ENCODE assay signal across 21 cellular contexts in genomic region chr1:200983035-200983561, GRCh38. TPM values are rescaled to one million over a fixed set of nuclear protein-coding genes. Genes with fewer than 3 reads are reported as not detected.
DNase-seq lines count a peak whose midpoint lies in the region; ATAC-seq, FAIRE-seq and TF ChIP-seq lines count a peak whose summit lies in the region.
"Had no signal": no experiment of that assay in that cellular context is flagged by ENCODE, and none has a peak within 500 bp of the region (broad histone marks: within the 10 kb centered on the region; RNA-seq: fewer than 3 reads in every experiment).

No MANE protein-coding gene starts in this region.

- no peak for TF ChIP-seq RAD21 in H1 (IDR thresholded peaks at IDR 0.05 in 1 of 2, conservative IDR thresholded peaks at IDR 0.05 in 1 of 2; ENCODE audit: low read depth in 2 of 2, low read length in 2 of 2)

- H3K9ac ChIP-seq in H1 (replicated peaks in 1 of 4; ENCODE audit: extremely low read depth in 1 of 4, low read depth in 3 of 4, low read length in 3 of 4) (no peak overlapping the region), trophoblast cell (ENCODE audit: low read length) (no peak overlapping the region)
- H3K9ac ChIP-seq: BLaER1 treated with 17β-estradiol and CSF1 and Interleukin-3, amounts not matched to agents 10 nM and 100 nM; GM23248 had no signal

- TF ChIP-seq EP300 in H1 (IDR thresholded peaks at IDR 0.05; ENCODE audit: borderline replicate concordance in 1 of 2, low read depth in 2 of 2, low read length in 2 of 2) = no peak

- H2BK20ac ChIP-seq in H1 (ENCODE audit: low read length) = no peak overlapping the region

- H3K23ac ChIP-seq in H1 (ENCODE audit: insufficient read length) = no peak overlapping the region
- H3K23ac ChIP-seq in trophoblast cell (ENCODE audit: low read length) = no peak overlapping the region

- H4K12ac ChIP-seq in trophoblast cell (ENCODE audit: low read depth, low read length) = no peak overlapping the region

- no peak for TF ChIP-seq POLR2A in H1 (IDR thresholded peaks at IDR 0.05; ENCODE audit: control extremely low read depth in 1 of 2, low read depth in 2 of 2, low read length in 2 of 2)

- 0 out of 2 replicates have a peak overlapping the region, but pooled peaks have one; percentile 2 for H4K8ac ChIP-seq in H1 (ENCODE audit: extremely low read depth, insufficient read depth, low read length)
- H4K8ac ChIP-seq in trophoblast cell (ENCODE audit: low read depth, low read length) = no peak overlapping the region

- H4K20me1 ChIP-seq in H1 (replicated peaks in 1 of 2; ENCODE audit: control insufficient read depth in 1 of 2, insufficient read depth in 2 of 2, low read length in 2 of 2) = peaks cover 0 to 2% of the 10 kb centered on the region in 2 experiments

- no peak overlapping the region for H3K4ac ChIP-seq in H1 (replicated peaks; ENCODE audit: insufficient read length, low read depth, low read length)
- H3K4ac ChIP-seq in trophoblast cell (ENCODE audit: low read depth, low read length) = no peak overlapping the region

- POLR2A ChIA-PET in HEK293 (lab: Yijun Ruan, JAX) (no interaction called here), H1 (lab: Charles Lee; ENCODE audit: partially characterized antibody) (interaction anchor here (0.5 kb wide), 1 partner anchor 850 kb away, joined by 5 read pairs; no protein-coding TSS in a partner anchor)

- no peak for FAIRE-seq in H1 (lab: Jason Lieb, UNC)
- FAIRE-seq: GM12891, GM18507, H54 had no signal

- H2AFZ ChIP-seq in H1 (ENCODE audit: low read length) = no peak overlapping the region
- no peak overlapping the region for H2AFZ ChIP-seq in trophoblast cell (ENCODE audit: insufficient read depth, low read length, poor library complexity)
- H2AFZ ChIP-seq: GM23248 had no signal

- no peaks in the 10 kb centered on the region for H3K9me3 Mint-ChIP-seq in activated T-cell treated with anti-CD3 and anti-CD28 coated beads, Interleukin-2, amount 50 U/mL, for 24 hours
- H3K9me3 Mint-ChIP-seq in activated T-cell treated with anti-CD3 and anti-CD28 coated beads, Interleukin-2, amount 50 U/mL, for 72 hours = no peaks in the 10 kb centered on the region
- no peaks in the 10 kb centered on the region for H3K9me3 Mint-ChIP-seq in stimulated activated effector memory CD8-positive, alpha-beta T cell treated with anti-CD3 and anti-CD28 coated beads, Interleukin-12 subunit alpha, Interleukin-12 subunit beta, amount 100 ng/mL, for 72 hours
- H3K9me3 Mint-ChIP-seq: CD8-positive, alpha-beta T cell; HFFc6 had no signal

- H3K4me3 Mint-ChIP-seq in activated T-cell treated with anti-CD3 and anti-CD28 coated beads, Interleukin-2, amount 50 U/mL, for 24 hours = no peak overlapping the region
- no peak overlapping the region for H3K4me3 Mint-ChIP-seq in activated T-cell treated with anti-CD3 and anti-CD28 coated beads, Interleukin-2, amount 50 U/mL, for 72 hours
- no peak overlapping the region for H3K4me3 Mint-ChIP-seq in stimulated activated effector memory CD8-positive, alpha-beta T cell treated with anti-CD3 and anti-CD28 coated beads, Interleukin-12 subunit alpha, Interleukin-12 subunit beta, amount 100 ng/mL, for 72 hours
- H3K4me3 Mint-ChIP-seq: B cell; CD8-positive, alpha-beta T cell; HFFc6 had no signal

- WGBS in H1 (ENCODE audit: extremely low coverage in 1 of 2, insufficient coverage in 1 of 2, insufficient read length in 1 of 2, insufficient replicate concordance in 2 of 2, low coverage in 1 of 2, low lambda C conversion rate in 2 of 2, missing lambda C conversion rate in 1 of 2), 2 experiments = 86% methylated on average over 9 of the region's 12 CpGs; no CpG with 5 or more reads in 1 of the 2 experiments
- no CpG with 5 or more reads among the region's 12 CpGs for WGBS in trophoblast cell (ENCODE audit: extremely low coverage, insufficient coverage, insufficient read length)

- H3K23me2 ChIP-seq in H1 (ENCODE audit: low read depth, low read length) = no peaks in the 10 kb centered on the region

- H3K36me3 ChIP-seq in HEK293 (ENCODE audit: control insufficient read depth in 2 of 2, insufficient read depth in 1 of 2, low read length in 2 of 2) = peaks cover 0 to 8% of the 10 kb centered on the region in 2 experiments; a peak in 1 of 3 replicates
- H3K36me3 ChIP-seq in H1 (ENCODE audit: control insufficient read depth in 2 of 4, insufficient read depth in 4 of 4, low read length in 3 of 4) = peaks cover 2 to 19% (median 15%) of the 10 kb centered on the region in 4 experiments; a peak in 6 of 8 replicates
- H3K36me3 ChIP-seq in trophoblast cell (ENCODE audit: control insufficient read depth in 1 of 2, insufficient read depth in 2 of 2, low read length in 2 of 2) = no peaks in the 10 kb centered on the region

- no peak overlapping the region for H2BK15ac ChIP-seq in H1 (ENCODE audit: low read length)

- H3K27me3 Mint-ChIP-seq in activated T-cell treated with anti-CD3 and anti-CD28 coated beads, Interleukin-2, amount 50 U/mL, for 24 hours = no peaks in the 10 kb centered on the region
- no peaks in the 10 kb centered on the region for H3K27me3 Mint-ChIP-seq in activated T-cell treated with anti-CD3 and anti-CD28 coated beads, Interleukin-2, amount 50 U/mL, for 72 hours (ENCODE audit: low read depth)
- H3K27me3 Mint-ChIP-seq: B cell had no signal

- H3K4me2 ChIP-seq in H1 (ENCODE audit: insufficient read depth in 1 of 2, low read depth in 2 of 2, low read length in 2 of 2) (no peak overlapping the region), trophoblast cell (ENCODE audit: low read length) (no peak overlapping the region)
- H3K4me2 ChIP-seq: BLaER1 treated with 17β-estradiol and CSF1 and Interleukin-3, amounts not matched to agents 10 nM and 100 nM had no signal

- H2AK5ac ChIP-seq in H1 (ENCODE audit: low read depth, low read length) = no peak overlapping the region
- H2AK5ac ChIP-seq in trophoblast cell (ENCODE audit: low read length) = no peak overlapping the region

- H3K4me1 ChIP-seq in HEK293 (ENCODE audit: control insufficient read depth, insufficient read depth, low read length) = no peaks in the 10 kb centered on the region
- H3K4me1 ChIP-seq in H1 (replicated peaks in 1 of 4; ENCODE audit: control insufficient read depth in 3 of 4, insufficient read depth in 4 of 4, low read length in 3 of 4) = no peaks in the 10 kb centered on the region
- H3K4me1 ChIP-seq in trophoblast cell (ENCODE audit: control insufficient read depth in 1 of 2, insufficient read depth in 2 of 2, low read length in 2 of 2) = no peaks in the 10 kb centered on the region

- H2BK120ac ChIP-seq in H1 (replicated peaks; ENCODE audit: low read depth, low read length) (no peak overlapping the region), trophoblast cell (ENCODE audit: insufficient read depth, low read length, poor library complexity) (no peak overlapping the region)

- H3K79me1 ChIP-seq in H1 (ENCODE audit: low read depth, low read length) (no peaks in the 10 kb centered on the region), trophoblast cell (ENCODE audit: low read length) (no peaks in the 10 kb centered on the region)

- H3K79me2 ChIP-seq in H1 (ENCODE audit: control insufficient read depth in 1 of 2, insufficient read depth in 2 of 2, low read length in 2 of 2) (no peaks in the 10 kb centered on the region), trophoblast cell (ENCODE audit: control insufficient read depth, insufficient read depth, low read length, poor library complexity) (no peaks in the 10 kb centered on the region)

- H3K36me3 Mint-ChIP-seq in activated T-cell treated with anti-CD3 and anti-CD28 coated beads, Interleukin-2, amount 50 U/mL, for 24 hours (ENCODE audit: low read depth) = peaks cover 99% of the 10 kb centered on the region
- peaks cover 10 to 29% of the 10 kb centered on the region in 2 donors for H3K36me3 Mint-ChIP-seq in activated T-cell treated with anti-CD3 and anti-CD28 coated beads, Interleukin-2, amount 50 U/mL, for 72 hours (ENCODE audit: insufficient read depth in 2 of 2)
- H3K36me3 Mint-ChIP-seq in stimulated activated effector memory CD8-positive, alpha-beta T cell treated with anti-CD3 and anti-CD28 coated beads, Interleukin-12 subunit alpha, Interleukin-12 subunit beta, amount 100 ng/mL, for 72 hours = peaks cover 100% of the 10 kb centered on the region

- H4K91ac ChIP-seq in H1 (replicated peaks; ENCODE audit: insufficient read length, low read length) (no peak overlapping the region), trophoblast cell (ENCODE audit: low read depth, low read length) (no peak overlapping the region)

- H3K18ac ChIP-seq in H1 (ENCODE audit: extremely low read depth, low read length) (no peak overlapping the region), trophoblast cell (ENCODE audit: low read length) (no peak overlapping the region)

- H3K4me3 ChIP-seq in HEK293 (ENCODE audit: low read depth, low read length) = no peak overlapping the region
- no peak overlapping the region for H3K4me3 ChIP-seq in H1 (ENCODE audit: extremely low read depth in 1 of 4, insufficient read depth in 2 of 4, low read depth in 3 of 4, low read length in 4 of 4)
- H3K4me3 ChIP-seq in trophoblast cell (ENCODE audit: low read depth, low read length) = no peak overlapping the region
- H3K4me3 ChIP-seq: BLaER1 treated with 17β-estradiol and CSF1 and Interleukin-3, amounts not matched to agents 10 nM and 100 nM; GM23248 had no signal

- no peak for DNase-seq in activated T-cell treated with anti-CD3 and anti-CD28 coated beads, Interleukin-2, amount 50 U/mL, for 24 hours
- DNase-seq in activated T-cell treated with anti-CD3 and anti-CD28 coated beads, Interleukin-2, amount 50 U/mL, for 72 hours = no peak
- DNase-seq in H1 (ENCODE audit: low read depth in 1 of 2, low spot score in 2 of 2) (no peak), DMS114 treated with DMSO at 0.1 percent for 48 hours (lab: John Stamatoyannopoulos, UW; ENCODE audit: unreplicated experiment) (no peak), trophoblast cell (no peak)
- DNase-seq in stimulated activated effector memory CD8-positive, alpha-beta T cell treated with anti-CD3 and anti-CD28 coated beads, Interleukin-12 subunit alpha, Interleukin-12 subunit beta, amount 100 ng/mL, for 72 hours (ENCODE audit: low spot score in 2 of 2) = no peak
- DNase-seq: Calu3; CD8-positive, alpha-beta T cell; DMS53; DND-41; EL; GM23248; HCEC 1CT; HFFc6 had no signal

- ATAC-seq in activated T-cell treated with anti-CD3 and anti-CD28 coated beads, Interleukin-2, amount 50 U/mL, for 72 hours (replicated peaks in 1 of 2) = no peak
- ATAC-seq in stimulated activated effector memory CD8-positive, alpha-beta T cell treated with anti-CD3 and anti-CD28 coated beads, Interleukin-12 subunit alpha, Interleukin-12 subunit beta, amount 100 ng/mL, for 72 hours = no peak
- ATAC-seq: CD8-positive, alpha-beta T cell had no signal

- H3K56ac ChIP-seq in H1 (replicated peaks; ENCODE audit: insufficient read length, low read depth, low read length) = no peak overlapping the region

- CTCF ChIA-PET in HEK293 (lab: Yijun Ruan, JAX) (interaction anchor here (0.6 to 2.9 kb wide), 2 partner anchors 11 to 364 kb away, joined by 3 to 10 read pairs; no protein-coding TSS in a partner anchor), H1 (lab: Charles Lee; ENCODE audit: partially characterized antibody) (interaction anchor here (1.2 to 28.5 kb wide), 8 partner anchors 8 to 136 kb away, joined by 3 to 640 read pairs (median 45); partner anchors contain the start of gene KIF21B)

- H3K14ac ChIP-seq in H1 (ENCODE audit: insufficient read length) (no peak overlapping the region), trophoblast cell (ENCODE audit: low read length) (no peak overlapping the region)

- H3K9me3 ChIP-seq in HEK293 (ENCODE audit: control insufficient read depth, insufficient read depth, low read depth, low read length) (no peaks in the 10 kb centered on the region), H1 (ENCODE audit: insufficient read depth in 2 of 2, low read depth in 1 of 2, low read length in 1 of 2) (peaks cover 3 to 10% of the 10 kb centered on the region in 2 experiments; a peak in 3 of 4 replicates), trophoblast cell (ENCODE audit: insufficient read depth, low read depth, low read length) (peaks cover 5% of the 10 kb centered on the region)

- no peak overlapping the region for H4K5ac ChIP-seq in H1 (ENCODE audit: insufficient read length, low read depth, low read length)

- TF ChIP-seq CTCF in HEK293 (tag by site-specific recombination; IDR thresholded peaks at IDR 0.05) (no peak), H1 (IDR thresholded peaks at IDR 0.05; ENCODE audit: control extremely low read depth in 1 of 3, insufficient read depth in 1 of 3, low read depth in 1 of 3, low read length in 3 of 3) (no peak)

- no peak overlapping the region for H2BK12ac ChIP-seq in H1 (ENCODE audit: low read depth, low read length)
- H2BK12ac ChIP-seq in trophoblast cell (ENCODE audit: low read length) = no peak overlapping the region

- H2BK5ac ChIP-seq in H1 (ENCODE audit: low read depth, low read length) (no peak overlapping the region), trophoblast cell (ENCODE audit: low read depth, low read length, poor library complexity) (no peak overlapping the region)

- no peak overlapping the region for H3K27ac ChIP-seq in HEK293 (ENCODE audit: extremely low read depth, low read depth, low read length)
- no peak overlapping the region for H3K27ac ChIP-seq in H1 (ENCODE audit: low read depth, low read length)
- no peak overlapping the region for H3K27ac ChIP-seq in trophoblast cell (ENCODE audit: low read depth, low read length)
- H3K27ac ChIP-seq: GM23248, HL-60 had no signal

- no peaks in the 10 kb centered on the region for H3K4me1 Mint-ChIP-seq in activated T-cell treated with anti-CD3 and anti-CD28 coated beads, Interleukin-2, amount 50 U/mL, for 24 hours (ENCODE audit: low read depth)
- H3K4me1 Mint-ChIP-seq in activated T-cell treated with anti-CD3 and anti-CD28 coated beads, Interleukin-2, amount 50 U/mL, for 72 hours (ENCODE audit: low read depth) = no peaks in the 10 kb centered on the region
- no peaks in the 10 kb centered on the region for H3K4me1 Mint-ChIP-seq in stimulated activated effector memory CD8-positive, alpha-beta T cell treated with anti-CD3 and anti-CD28 coated beads, Interleukin-12 subunit alpha, Interleukin-12 subunit beta, amount 100 ng/mL, for 72 hours
- H3K4me1 Mint-ChIP-seq: B cell had no signal

- H3K27ac Mint-ChIP-seq in activated T-cell treated with anti-CD3 and anti-CD28 coated beads, Interleukin-2, amount 50 U/mL, for 24 hours = peak overlapping the region; percentile 50
- no peak overlapping the region for H3K27ac Mint-ChIP-seq in activated T-cell treated with anti-CD3 and anti-CD28 coated beads, Interleukin-2, amount 50 U/mL, for 72 hours
- H3K27ac Mint-ChIP-seq in stimulated activated effector memory CD8-positive, alpha-beta T cell treated with anti-CD3 and anti-CD28 coated beads, Interleukin-12 subunit alpha, Interleukin-12 subunit beta, amount 100 ng/mL, for 72 hours = peak overlapping the region; percentile 78
- H3K27ac Mint-ChIP-seq: HFFc6 had no signal

- no peaks in the 10 kb centered on the region for H3K27me3 ChIP-seq in H1 (replicated peaks in 1 of 4; ENCODE audit: control insufficient read depth in 3 of 4, extremely low read depth in 1 of 4, insufficient read depth in 3 of 4, low read length in 3 of 4)
- H3K27me3 ChIP-seq in trophoblast cell (ENCODE audit: insufficient read depth, low read length) = no peaks in the 10 kb centered on the region
- H3K27me3 ChIP-seq: BLaER1 treated with 17β-estradiol and CSF1 and Interleukin-3, amounts not matched to agents 10 nM and 100 nM had no signal

RNA-seq across cellular contexts. Expression of gene KIF21B, which starts 40.4 kb away (rescaled TPM):
- 100 to 1,000 TPM in 1 of 2 donors, 10 to 100 TPM in 1; 91.7 to 101 TPM for total RNA-seq in activated T-cell treated with anti-CD3 and anti-CD28 coated beads, Interleukin-2, amount 50 U/mL, for 72 hours
- total RNA-seq in H1 (2021; fragmentation: NEBNext Ultra II Directional; extraction: Animal tissue kit (Norgen Biotek cat#: 25700)) = 26.5 and 27.2 TPM in 2 replicates
- polyA plus RNA-seq in H1 (2011; rRNA removed) = 10.8 and 20.1 TPM in 2 replicates
- polyA plus RNA-seq in H1 (2011; cell fraction: cytosol; rRNA removed) = 12.4 TPM
- 38.7 TPM for polyA plus RNA-seq in H1 (2011; cell fraction: nucleus; rRNA removed)
- 10.4 to 15.3 TPM (median 13.4 TPM) in 4 replicates for polyA plus RNA-seq in H1 (2012, experiment 1 of 2)
- polyA plus RNA-seq in H1 (2012, experiment 2 of 2) = 10.2 TPM
- 9.0 TPM for polyA plus RNA-seq in H1 (2013, experiment 1 of 2)
- polyA plus RNA-seq in H1 (2013, experiment 2 of 2) = 8.8 TPM
- 15.0 and 21.9 TPM in 2 replicates for polyA minus RNA-seq in H1 (2011; rRNA and poly(A)+ RNA removed)
- polyA minus RNA-seq in H1 (2011; cell fraction: cytosol; rRNA and poly(A)+ RNA removed) = 17.5 TPM
- 22.0 TPM for polyA minus RNA-seq in H1 (2011; cell fraction: nucleus; rRNA and poly(A)+ RNA removed)
- polyA plus RNA-seq in trophoblast cell (2013) = 0.44 and 0.56 TPM in 2 replicates
- total RNA-seq: GM23248, HFFc6 had no signal
